Comparison of ENCODE assay signal across 17 cellular contexts in genomic region chr7:139284252-139284896, GRCh38. TPM values are rescaled to one million over a fixed set of nuclear protein-coding genes. Genes with fewer than 3 reads are reported as not detected.
DNase-seq lines count a peak whose midpoint lies in the region; ATAC-seq, FAIRE-seq and TF ChIP-seq lines count a peak whose summit lies in the region.
"Had no signal": no experiment of that assay in that cellular context is flagged by ENCODE, and none has a peak within 500 bp of the region (broad histone marks: within the 10 kb centered on the region; RNA-seq: fewer than 3 reads in every experiment).

No MANE protein-coding gene starts in this region.

- H3K4me3 ChIP-seq in Caco-2 (ENCODE audit: low read depth, low read length): no peak overlapping the region
- no peak overlapping the region for H3K4me3 ChIP-seq in HEK293 (ENCODE audit: low read depth, low read length)
- H3K4me3 ChIP-seq in bronchial epithelial cell (ENCODE audit: low read depth, low read length): no peak overlapping the region
- H3K4me3 ChIP-seq in right cardiac atrium (ENCODE audit: low read length): no peak overlapping the region
- H3K4me3 ChIP-seq: MG63 had no signal

- ATAC-seq in left colon: peak; percentile 93
- no peak for ATAC-seq in HG03439 (IDR thresholded peaks at IDR 0.05; ENCODE audit: unreplicated experiment)
- no peak for ATAC-seq in right cardiac atrium
- ATAC-seq: SK-N-SH treated with all-trans-retinoic acid at 6 μM for 48 hours had no signal

- H3K9me3 ChIP-seq in Caco-2 (no peaks in the 10 kb centered on the region), HEK293 (ENCODE audit: control insufficient read depth, insufficient read depth, low read depth, low read length) (no peaks in the 10 kb centered on the region), right cardiac atrium (ENCODE audit: control insufficient read depth, low read length) (no peaks in the 10 kb centered on the region)
- H3K9me3 ChIP-seq: MG63 had no signal

- H3K36me3 ChIP-seq in Caco-2 (ENCODE audit: control insufficient read depth, insufficient read depth, low read length) (peaks cover 2% of the 10 kb centered on the region; the same call in 1 of the 2 replicates), HEK293 (ENCODE audit: control insufficient read depth in 2 of 2, insufficient read depth in 1 of 2, low read length in 2 of 2) (peaks cover 0 to 33% of the 10 kb centered on the region in 2 experiments; a peak in 2 of 3 replicates), bronchial epithelial cell (ENCODE audit: control insufficient read depth, insufficient read depth, low read length) (peaks cover 8% of the 10 kb centered on the region)
- H3K36me3 ChIP-seq: MG63 had no signal

- no peak overlapping the region for H3K4me3 Mint-ChIP-seq in Caco-2 (ENCODE audit: unreplicated experiment)

- FAIRE-seq in bronchial epithelial cell (lab: Jason Lieb, UNC): peak; percentile 13
- FAIRE-seq: GM19239 had no signal

- H3K27me3 ChIP-seq in Caco-2 (replicated peaks; ENCODE audit: control insufficient read depth, insufficient read depth, low read length) (no peaks in the 10 kb centered on the region), bronchial epithelial cell (ENCODE audit: control insufficient read depth, insufficient read depth, low read length) (no peaks in the 10 kb centered on the region), right cardiac atrium (ENCODE audit: control insufficient read depth, insufficient read depth) (no peaks in the 10 kb centered on the region)
- H3K27me3 ChIP-seq: MG63 had no signal

- H3K4me1 ChIP-seq in Caco-2 (no peaks in the 10 kb centered on the region), HEK293 (ENCODE audit: control insufficient read depth, insufficient read depth, low read length) (no peaks in the 10 kb centered on the region), right cardiac atrium (ENCODE audit: control insufficient read depth, insufficient read depth, low read length) (no peaks in the 10 kb centered on the region)

- H3K27ac ChIP-seq in HEK293 (ENCODE audit: extremely low read depth, low read depth, low read length) (no peak overlapping the region), right cardiac atrium (ENCODE audit: low read length) (no peak overlapping the region)

- H3K4me1 Mint-ChIP-seq in Caco-2 (ENCODE audit: low read depth, unreplicated experiment): no peaks in the 10 kb centered on the region

- WGBS in right cardiac atrium: 93% methylated on average over 5 of the region's 5 CpGs

- POLR2A ChIA-PET in Caco-2 (lab: Charles Lee): interaction anchor here (0.6 to 1.5 kb wide), 3 partner anchors 9 to 1525 kb away, joined by 3 to 4 read pairs (median 3); partner anchors contain the start of gene LUC7L2
- POLR2A ChIA-PET in HEK293 (lab: Yijun Ruan, JAX): no interaction called here

- intact Hi-C loops in Caco-2 (cut with micrococcal nuclease; ENCODE audit: unreplicated experiment): loop anchor here (1.0 kb wide), 2 partner anchors 13 to 56 kb away; no protein-coding TSS in a partner anchor
- intact Hi-C loops in left colon (cut with DNase I, micrococcal nuclease): no loop called here
- intact Hi-C loops in right cardiac atrium (cut with DNase I): no loop called here

- peak; percentile 23 to 26 for TF ChIP-seq CTCF in Caco-2 (IDR thresholded peaks at IDR 0.05; ENCODE audit: insufficient read depth in 1 of 2, low read depth in 1 of 2, low read length in 1 of 2, severe bottlenecking in 1 of 2, unreplicated experiment in 1 of 2)
- TF ChIP-seq CTCF in HEK293 (tag by site-specific recombination; IDR thresholded peaks at IDR 0.05): no peak
- no peak for TF ChIP-seq CTCF in bronchial epithelial cell (IDR thresholded peaks at IDR 0.05; ENCODE audit: insufficient read depth, low read length, severe bottlenecking)

- H3K9me3 Mint-ChIP-seq in Caco-2 (ENCODE audit: unreplicated experiment): no peaks in the 10 kb centered on the region

- DNase-seq in Caco-2 (peak in 1 of 2 experiments; percentile 28), bronchial epithelial cell (ENCODE audit: low read depth) (no peak), left colon (peak; percentile 8 to 30), 8988T (no peak), right cardiac atrium (no peak)
- DNase-seq: C1 segment of cervical spinal cord, DMS153, MG63, NCI-H1092, NCI-H146, NCI-H2081, NCI-H510A treated with DMSO at 0.1 percent for 48 hours, SHP77 had no signal

- H3K27me3 Mint-ChIP-seq in Caco-2 (ENCODE audit: insufficient read depth, unreplicated experiment): no peaks in the 10 kb centered on the region

- no peak overlapping the region for H3K27ac Mint-ChIP-seq in Caco-2 (ENCODE audit: unreplicated experiment)

- CTCF ChIA-PET in Caco-2 (lab: Charles Lee) (interaction anchor here (0.6 to 1.3 kb wide), 2 partner anchors 36 to 45 kb away, joined by 3 to 8 read pairs; no protein-coding TSS in a partner anchor), HEK293 (lab: Yijun Ruan, JAX) (interaction anchor here (0.6 to 0.7 kb wide), 2 partner anchors 11 to 57 kb away, joined by 3 to 4 read pairs; partner anchors contain the start of gene FMC1)

- BruUV-seq in Caco-2 (replicated peaks; lab: Mats Ljungman, UMichigan): TSS peak; percentile 20

- peaks cover 24% of the 10 kb centered on the region for H3K36me3 Mint-ChIP-seq in Caco-2 (ENCODE audit: insufficient read depth, unreplicated experiment)

TF ChIP-seq in HEK293, 187 proteins besides CTCF, POLR2A, EP300 and RAD21:
- no peak for TF ChIP-seq ZBTB49 (tag by site-specific recombination; IDR thresholded peaks at IDR 0.05; ENCODE audit: low read depth)
- TF ChIP-seq PRDM10 (tag by site-specific recombination; IDR thresholded peaks at IDR 0.05): 0 out of 2 replicates have a peak, but pooled peaks have one; percentile 15

RNA-seq across cellular contexts. Expression of gene UBN2, which starts 53.3 kb away (rescaled TPM):
- total RNA-seq in Caco-2 (2022): 21.3 and 23.4 TPM in 2 replicates
- 5.0 and 5.8 TPM in 2 replicates for total RNA-seq in bronchial epithelial cell
- 10 to 100 TPM; 17.6 to 18.8 TPM for total RNA-seq in left colon
- 10 to 100 TPM; 14.1 to 20.2 (median 16.0) TPM for total RNA-seq in right cardiac atrium
- polyA plus RNA-seq in right cardiac atrium: 3.1 TPM

RNA-seq across cellular contexts. Expression of gene FMC1, which starts 56.8 kb away (rescaled TPM):
- total RNA-seq in Caco-2 (2022) (8.7 and 15.1 TPM in 2 replicates), bronchial epithelial cell (1.6 and 7.0 TPM in 2 replicates), left colon (10 to 100 TPM; 18.8 to 23.5 TPM), right cardiac atrium (10 to 100 TPM; 30.7 to 51.3 (median 43.7) TPM)
- 67.4 TPM for polyA plus RNA-seq in right cardiac atrium

Comparison
In these comparisons a context has a peak if more than half of its experiments do, and no peak if none do; other contexts are left out.
1. DNase-seq: peak in left colon (2 of 2); none in bronchial epithelial cell (single experiment), 8988T (single experiment) and right cardiac atrium (0 of 3).
2. CTCF ChIP-seq: peak in Caco-2 (2 of 2); none in HEK293 (single experiment) and bronchial epithelial cell (single experiment).